In the genomic region with DNA sequence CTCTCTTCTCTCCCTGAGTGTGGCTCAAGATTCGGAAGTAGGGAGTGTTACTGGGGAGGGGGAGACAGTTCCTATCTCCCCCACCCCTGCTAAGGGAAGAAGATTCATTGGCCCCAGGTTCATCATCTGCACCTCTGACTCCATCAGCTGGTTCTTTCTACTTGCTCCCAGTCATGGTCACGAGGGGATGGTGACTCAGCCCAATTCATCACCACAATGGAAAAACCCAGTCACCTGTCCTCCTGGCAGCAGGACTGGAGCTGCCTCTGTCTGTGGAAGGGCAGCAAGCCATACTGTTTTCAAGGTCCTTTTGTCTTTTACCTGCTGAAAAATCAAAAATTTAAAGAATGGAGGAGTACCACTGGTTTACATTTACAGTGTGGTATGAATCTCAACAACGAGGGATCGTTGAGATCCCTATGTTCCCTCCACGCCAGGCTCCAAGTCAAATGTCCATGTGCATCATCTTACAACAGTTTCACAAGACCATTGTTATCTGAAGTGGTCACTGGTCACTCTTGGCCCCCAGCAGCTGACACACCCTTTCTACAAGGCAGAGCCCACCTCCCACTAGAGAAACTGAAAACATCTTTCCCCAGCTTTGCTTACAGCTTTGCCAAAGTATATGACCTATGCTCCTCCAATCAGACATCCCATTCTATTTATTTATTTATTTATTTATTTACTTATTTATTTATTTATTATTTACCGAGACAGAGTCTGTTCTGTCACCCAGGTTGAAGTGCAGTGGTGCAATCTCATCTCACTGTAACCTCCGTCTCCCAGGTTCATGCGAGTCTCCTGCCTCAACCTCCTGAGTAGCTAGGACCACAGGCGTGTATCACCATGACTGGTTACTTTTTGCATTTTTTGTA, we compare ENCODE assay signal across 9 cellular contexts. TPM values are rescaled to one million over a fixed set of nuclear protein-coding genes. Genes with fewer than 3 reads are reported as not detected.
DNase-seq lines count a peak whose midpoint lies in the region; ATAC-seq and TF ChIP-seq lines count a peak whose summit lies in the region.
"Had no signal": no experiment of that assay in that cellular context is flagged by ENCODE, and none has a peak within 500 bp of the region (broad histone marks: within the 10 kb centered on the region; RNA-seq: fewer than 3 reads in every experiment).

No MANE protein-coding gene starts in this region.

- no peak for TF ChIP-seq CTCF in PC-3 (conservative IDR thresholded peaks at IDR 0.05; ENCODE audit: low read depth, low read length)
- no peak for TF ChIP-seq CTCF in brain microvascular endothelial cell (IDR thresholded peaks at IDR 0.05; ENCODE audit: low read depth, low read length, missing control alignments)
- TF ChIP-seq CTCF in thyroid gland (IDR thresholded peaks at IDR 0.05) = no peak

- no peak overlapping the region for H3K4me3 ChIP-seq in PC-3 (ENCODE audit: low read length)
- H3K4me3 ChIP-seq in brain microvascular endothelial cell (ENCODE audit: low read depth, low read length) = no peak overlapping the region
- no peak overlapping the region for H3K4me3 ChIP-seq in thyroid gland (replicated peaks in 1 of 3)

- no peak overlapping the region for H2AFZ ChIP-seq in PC-3 (ENCODE audit: low read length)

- ATAC-seq in GM19463 (IDR thresholded peaks at IDR 0.05; ENCODE audit: unreplicated experiment) (peak; percentile 68), PC-3 (peak; percentile 55), HG03457 (IDR thresholded peaks at IDR 0.05; ENCODE audit: unreplicated experiment) (no peak), HG03280 (IDR thresholded peaks at IDR 0.05; ENCODE audit: unreplicated experiment) (no peak)

- H3K79me2 ChIP-seq in PC-3 (ENCODE audit: low read length) = no peaks in the 10 kb centered on the region

- TF ChIP-seq POLR2A in thyroid gland (IDR thresholded peaks at IDR 0.05) = no peak

- H3K36me3 ChIP-seq in PC-3 (ENCODE audit: low read depth, low read length) (no peaks in the 10 kb centered on the region), brain microvascular endothelial cell (replicated peaks) (no peaks in the 10 kb centered on the region), thyroid gland (no peaks in the 10 kb centered on the region)

- WGBS in thyroid gland, 2 donors = 83 to 88% methylated on average over 9 of the region's 9 CpGs

- H3K27me3 ChIP-seq in PC-3 (ENCODE audit: low read length) (peaks cover 3% of the 10 kb centered on the region), brain microvascular endothelial cell (replicated peaks) (peaks cover 24% of the 10 kb centered on the region), thyroid gland (no peaks in the 10 kb centered on the region)

- peak; percentile 82 for DNase-seq in PC-3
- peak; percentile 56 for DNase-seq in brain microvascular endothelial cell
- peak in 3 of 4 experiments; percentile 17 to 47 (median 37) for DNase-seq in stimulated activated CD4-positive, alpha-beta T cell treated with anti-CD3 and anti-CD28 coated beads, Interleukin-1b, Interleukin-23, amount 100 ng/mL, for 24 hours (ENCODE audit: low read depth in 4 of 4, low spot score in 1 of 4)
- no peak for DNase-seq in thyroid gland
- DNase-seq in D341Med (ENCODE audit: low spot score) = no peak
- DNase-seq: NCI-H774 had no signal

- POLR2A ChIA-PET in PC-3 (lab: Charles Lee; ENCODE audit: unreplicated experiment) = no interaction called here

- no peaks in the 10 kb centered on the region for H3F3A ChIP-seq in PC-3 (ENCODE audit: low read length, unreplicated experiment)

- peak overlapping the region; percentile 11; the same call in 1 of the 2 replicates for H3K9ac ChIP-seq in PC-3 (ENCODE audit: low read length)

- H3K4me1 ChIP-seq in PC-3 (ENCODE audit: insufficient read depth, low read length) (peaks cover 29% of the 10 kb centered on the region), thyroid gland (peaks cover 0 to 14% of the 10 kb centered on the region in 2 donors)

- in situ Hi-C loops in brain microvascular endothelial cell (cut with HindIII; ENCODE audit: low pct_ligation_motif_present, low sequenced_read_pairs) = no loop called here

- peak overlapping the region; percentile 30; the same call in 1 of the 2 replicates for H3K4me2 ChIP-seq in PC-3 (ENCODE audit: low read length)

- no peaks in the 10 kb centered on the region for H3K9me2 ChIP-seq in PC-3 (replicated peaks; ENCODE audit: low read length)

- H3K27ac ChIP-seq in PC-3 (ENCODE audit: low read length) (peak overlapping the region; percentile 66), brain microvascular endothelial cell (no peak overlapping the region), thyroid gland (no peak overlapping the region)

- CTCF ChIA-PET in PC-3 (lab: Charles Lee) = interaction anchor here (1.0 kb wide), 1 partner anchor 123 kb away, joined by 4 read pairs; no protein-coding TSS in a partner anchor

- no TSS peak for BruUV-seq in PC-3 (replicated peaks; lab: Mats Ljungman, UMichigan)

- no peaks in the 10 kb centered on the region for H4K20me1 ChIP-seq in PC-3 (ENCODE audit: low read length)

- H3K9me3 ChIP-seq in PC-3 (ENCODE audit: low read length) = no peaks in the 10 kb centered on the region
- H3K9me3 ChIP-seq in thyroid gland = no peaks in the 10 kb centered on the region

- intact Hi-C loops in PC-3 (cut with micrococcal nuclease) (no loop called here), thyroid gland (cut with DNase I) (no loop called here)

RNA-seq across cellular contexts. Expression of gene NDRG4, which starts 40.4 kb away (rescaled TPM):
- total RNA-seq in PC-3 (2014; rRNA removed) (14.2 and 26.6 TPM in 2 replicates), thyroid gland (10 to 100 TPM in 2 of 4 donors, 1 to 10 TPM in 2; 3.3 to 12.9 (median 9.3) TPM)

RNA-seq across cellular contexts. Expression of gene SETD6, which starts 55.7 kb away (rescaled TPM):
- 22.0 and 22.5 TPM in 2 replicates for total RNA-seq in PC-3 (2014; rRNA removed)
- 10 to 100 TPM; 37.3 to 59.2 (median 44.4) TPM for total RNA-seq in thyroid gland

Comparison
In these comparisons a context has a peak if more than half of its experiments do, and no peak if none do; other contexts are left out.
1. ATAC-seq: peak in GM19463 (single experiment) and PC-3 (single experiment); none in HG03457 (single experiment) and HG03280 (single experiment).
2. DNase-seq: peak in PC-3 (single experiment), brain microvascular endothelial cell (single experiment) and stimulated activated CD4-positive, alpha-beta T cell treated with anti-CD3 and anti-CD28 coated beads, Interleukin-1b, Interleukin-23, amount 100 ng/mL, for 24 hours (3 of 4); none in thyroid gland (0 of 2) and D341Med (single experiment).